ENCODE assay signal across 1 cellular context in genomic region chr1:243938146-243938676, GRCh38.
TF ChIP-seq lines count a peak whose summit lies in the region.

No MANE protein-coding gene starts in this region.

TF ChIP-seq in A549, 52 proteins besides CTCF, POLR2A, EP300 and RAD21 (continued from another document):
- TF ChIP-seq CBX8 (IDR thresholded peaks at IDR 0.05), result no peak
- TF ChIP-seq CBX2 (IDR thresholded peaks at IDR 0.05; ENCODE audit: borderline replicate concordance, low read depth), result no peak
- TF ChIP-seq GATA3 (IDR thresholded peaks at IDR 0.05; ENCODE audit: borderline replicate concordance), result no peak
- no peak for TF ChIP-seq FOSB (CRISPR knock-in tag; IDR thresholded peaks at IDR 0.05)
- TF ChIP-seq RCOR1 (IDR thresholded peaks at IDR 0.05; ENCODE audit: low read depth, low read length), result no peak
